In the genomic region with DNA sequence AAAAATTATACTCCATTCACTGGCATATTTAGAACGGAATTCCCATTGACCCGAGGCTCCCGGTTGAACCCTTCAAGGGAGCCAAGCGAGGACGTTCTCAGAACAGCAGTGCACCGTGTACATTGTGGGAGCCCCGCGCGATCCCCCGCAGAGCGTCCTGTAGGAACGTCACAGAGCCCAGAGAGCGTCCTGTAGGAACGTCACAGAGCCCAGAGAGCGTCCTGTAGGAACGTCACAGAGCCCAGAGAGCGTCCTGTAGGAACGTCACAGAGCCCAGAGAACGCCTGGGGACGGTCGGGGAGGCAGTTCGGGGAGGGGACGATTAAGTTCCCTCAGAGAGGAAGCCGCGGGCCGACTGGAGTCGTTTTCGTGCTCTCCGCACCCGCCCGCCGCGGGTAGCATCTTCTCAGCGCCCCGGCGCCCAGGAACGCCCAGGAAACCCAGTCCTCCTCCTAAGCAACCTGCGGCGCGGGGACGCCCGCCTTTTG, we compare ENCODE assay signal across 8 cellular contexts. TPM values are rescaled to one million over a fixed set of nuclear protein-coding genes. Genes with fewer than 3 reads are reported as not detected.
A peak's percentile ranks its signal among the peaks of the same experiment; 100 is the strongest.
DNase-seq lines count a peak whose midpoint lies in the region; ATAC-seq, FAIRE-seq and TF ChIP-seq lines count a peak whose summit lies in the region.

No MANE protein-coding gene starts in this region.

- CTCF ChIA-PET in CD8-positive, alpha-beta memory T cell (lab: Charles Lee): interaction anchor here (1.0 to 3.2 kb wide), 20 partner anchors 9 to 644 kb away, joined by 3 to 28 read pairs (median 4); a partner anchor contains a TSS

- H3K9me3 Mint-ChIP-seq in CD8-positive, alpha-beta memory T cell: no peaks in the 10 kb centered on the region

- H3K4me3 ChIP-seq in CD8-positive, alpha-beta memory T cell (ENCODE audit: low read length): peak overlapping the region; percentile 87
- peak overlapping the region; percentile 85 to 98 (median 92) for H3K4me3 ChIP-seq in Peyer's patch
- H3K4me3 ChIP-seq in adipocyte (ENCODE audit: low read length): peak overlapping the region; percentile 99
- peak overlapping the region; percentile 95 for H3K4me3 ChIP-seq in left ventricle myocardium inferior
- H3K4me3 ChIP-seq in psoas muscle: peak overlapping the region; percentile 82

- TF ChIP-seq POLR2A in GM19099 (IDR thresholded peaks at IDR 0.05; ENCODE audit: extremely low read depth, insufficient read length, low read depth) (peak; percentile 37), Peyer's patch (IDR thresholded peaks at IDR 0.05) (peak; percentile 6 to 42)

- H3K36me3 Mint-ChIP-seq in CD8-positive, alpha-beta memory T cell: peaks cover 0 to 13% (median 0%) of the 10 kb centered on the region in 3 donors

- FAIRE-seq in urothelium cell line (lab: Jason Lieb, UNC): no peak

- no peaks in the 10 kb centered on the region for H3K27me3 ChIP-seq in CD8-positive, alpha-beta memory T cell (ENCODE audit: insufficient read depth, low read length, poor library complexity, severe bottlenecking)
- no peaks in the 10 kb centered on the region for H3K27me3 ChIP-seq in Peyer's patch
- H3K27me3 ChIP-seq in adipocyte (replicated peaks; ENCODE audit: control insufficient read depth, insufficient read depth, low read length): no peaks in the 10 kb centered on the region
- no peaks in the 10 kb centered on the region for H3K27me3 ChIP-seq in left ventricle myocardium inferior (ENCODE audit: low read depth)
- no peaks in the 10 kb centered on the region for H3K27me3 ChIP-seq in psoas muscle (ENCODE audit: insufficient read depth in 3 of 3, low read length in 2 of 3)

- POLR2A ChIA-PET in CD8-positive, alpha-beta memory T cell (lab: Charles Lee): interaction anchor here (1.1 to 3.5 kb wide), 7 partner anchors 37 to 609 kb away, joined by 3 to 36 read pairs (median 4); a partner anchor contains a TSS

- H3K27ac ChIP-seq in CD8-positive, alpha-beta memory T cell (ENCODE audit: low read depth, low read length): peak overlapping the region; percentile 85
- H3K27ac ChIP-seq in Peyer's patch (peak overlapping the region; percentile 92 to 100 (median 98)), left ventricle myocardium inferior (replicated peaks) (peak overlapping the region; percentile 100), psoas muscle (peak overlapping the region; percentile 89)

- H3K4me1 Mint-ChIP-seq in CD8-positive, alpha-beta memory T cell: peaks cover 33 to 46% (median 43%) of the 10 kb centered on the region in 3 donors

- WGBS in psoas muscle, 3 donors: 0% methylated on average over 37 to 42 of the region's 42 CpGs

- no peaks in the 10 kb centered on the region for H3K9me3 ChIP-seq in CD8-positive, alpha-beta memory T cell (ENCODE audit: low read length)
- H3K9me3 ChIP-seq in Peyer's patch: no peaks in the 10 kb centered on the region
- H3K9me3 ChIP-seq in adipocyte (ENCODE audit: control insufficient read depth, low read length): no peaks in the 10 kb centered on the region
- H3K9me3 ChIP-seq in left ventricle myocardium inferior (replicated peaks): no peaks in the 10 kb centered on the region
- no peaks in the 10 kb centered on the region for H3K9me3 ChIP-seq in psoas muscle

- DNase-seq in CD8-positive, alpha-beta memory T cell: peak in 4 of 5 donors; percentile 68 to 87 (median 74)
- DNase-seq in Peyer's patch (peak; percentile 68 to 83 (median 70)), adipocyte (ENCODE audit: low read depth) (peak; percentile 78), left ventricle myocardium inferior (peak; percentile 61), psoas muscle (peak; percentile 61 to 77), urothelium cell line (ENCODE audit: low spot score) (no peak)

- H3K9ac ChIP-seq in adipocyte (ENCODE audit: low read length): peak overlapping the region; percentile 90

- TF ChIP-seq CTCF in Peyer's patch (IDR thresholded peaks at IDR 0.05) (no peak), left ventricle myocardium inferior (IDR thresholded peaks at IDR 0.05; ENCODE audit: borderline replicate concordance) (no peak), psoas muscle (IDR thresholded peaks at IDR 0.05) (no peak)

- H3K4me1 ChIP-seq in CD8-positive, alpha-beta memory T cell (ENCODE audit: insufficient read depth, low read length): peaks cover 24% of the 10 kb centered on the region
- H3K4me1 ChIP-seq in Peyer's patch: peaks cover 0 to 19% (median 3%) of the 10 kb centered on the region in 4 donors
- H3K4me1 ChIP-seq in adipocyte (ENCODE audit: control insufficient read depth, insufficient read depth, low read length): peaks cover 12% of the 10 kb centered on the region
- peaks cover 46% of the 10 kb centered on the region for H3K4me1 ChIP-seq in left ventricle myocardium inferior
- peaks cover 24% of the 10 kb centered on the region for H3K4me1 ChIP-seq in psoas muscle

- intact Hi-C loops in left ventricle myocardium inferior (cut with micrococcal nuclease): loop anchor here (10.0 kb wide), 1 partner anchor 141 kb away; a partner anchor contains a TSS
- intact Hi-C loops in psoas muscle (cut with DNase I): loop anchor here (1.0 kb wide), 1 partner anchor 138 kb away; a partner anchor contains a TSS

- H3K36me3 ChIP-seq in CD8-positive, alpha-beta memory T cell (ENCODE audit: insufficient read depth, low read length): no peaks in the 10 kb centered on the region
- H3K36me3 ChIP-seq in Peyer's patch (no peaks in the 10 kb centered on the region), adipocyte (ENCODE audit: control insufficient read depth, insufficient read depth, low read length, severe bottlenecking) (no peaks in the 10 kb centered on the region), left ventricle myocardium inferior (no peaks in the 10 kb centered on the region), psoas muscle (ENCODE audit: insufficient read depth in 1 of 2, low read depth in 1 of 2) (no peaks in the 10 kb centered on the region)

- ATAC-seq in HG03342 (IDR thresholded peaks at IDR 0.05; ENCODE audit: unreplicated experiment) (peak; percentile 50), psoas muscle (peak; percentile 72 to 81 (median 79))

- peak overlapping the region; percentile 86 to 99 (median 96) for H3K27ac Mint-ChIP-seq in CD8-positive, alpha-beta memory T cell

- H3K27me3 Mint-ChIP-seq in CD8-positive, alpha-beta memory T cell: peaks cover 0 to 2% of the 10 kb centered on the region in 2 donors

- H3K4me3 Mint-ChIP-seq in CD8-positive, alpha-beta memory T cell: peak overlapping the region; percentile 86 to 99 (median 91)

RNA-seq across cellular contexts. Expression of a gene that starts 0.5 kb away (rescaled TPM):
- 100 to 1,000 TPM; 230 to 234 TPM for total RNA-seq in CD8-positive, alpha-beta memory T cell
- polyA plus RNA-seq in CD8-positive, alpha-beta memory T cell: 133 TPM
- total RNA-seq in Peyer's patch (100 to 1,000 TPM in 3 of 4 donors, 10 to 100 TPM in 1; 48.7 to 270 (median 228) TPM), left ventricle myocardium inferior (34.5 TPM), psoas muscle (10 to 100 TPM; 19.9 to 57.0 (median 31.6) TPM)
- polyA plus RNA-seq in psoas muscle: 10 to 100 TPM; 24.2 to 68.2 (median 51.1) TPM
